Comparison of ENCODE assay signal across 8 cellular contexts in genomic region chr12:104669851-104670337, GRCh38.
DNase-seq lines count a peak whose midpoint lies in the region; ATAC-seq and TF ChIP-seq lines count a peak whose summit lies in the region.

No MANE protein-coding gene starts in this region.

- TF ChIP-seq CTCF in KMS-11 (conservative IDR thresholded peaks at IDR 0.05; ENCODE audit: low read depth, low read length), result no peak
- TF ChIP-seq CTCF in brain microvascular endothelial cell (IDR thresholded peaks at IDR 0.05; ENCODE audit: low read depth, low read length, missing control alignments), result no peak

- peaks cover 77% of the 10 kb centered on the region for H3K4me1 ChIP-seq in KMS-11 (ENCODE audit: low read depth, poor library complexity, severe bottlenecking)
- peaks cover 33 to 34% of the 10 kb centered on the region in 2 donors for H3K4me1 ChIP-seq in mucosa of rectum (ENCODE audit: control insufficient read depth in 2 of 2, insufficient read depth in 2 of 2, low read length in 2 of 2)

- H3K4me3 ChIP-seq in KMS-11 (IDR thresholded peaks at IDR 0.05; ENCODE audit: insufficient read depth, low read depth, low read length) (no peak overlapping the region), mucosa of rectum (ENCODE audit: low read length in 2 of 2) (no peak overlapping the region), brain microvascular endothelial cell (ENCODE audit: low read depth, low read length) (no peak overlapping the region)

- H3K4me2 ChIP-seq in KMS-11, result peak overlapping the region; percentile 99

- peak; percentile 64 for ATAC-seq in GM19463 (IDR thresholded peaks at IDR 0.05; ENCODE audit: unreplicated experiment)

- H3K27me3 ChIP-seq in KMS-11 (ENCODE audit: insufficient read depth, low read depth) (no peaks in the 10 kb centered on the region), mucosa of rectum (ENCODE audit: control insufficient read depth in 2 of 2, insufficient read depth in 2 of 2, low read length in 2 of 2) (no peaks in the 10 kb centered on the region), brain microvascular endothelial cell (replicated peaks) (no peaks in the 10 kb centered on the region)

- in situ Hi-C loops in brain microvascular endothelial cell (cut with HindIII; ENCODE audit: low pct_ligation_motif_present, low sequenced_read_pairs), result no loop called here

- no peak overlapping the region for H2AFZ ChIP-seq in KMS-11 (ENCODE audit: low read depth)

- H3K79me2 ChIP-seq in KMS-11 (ENCODE audit: insufficient read depth, low read depth), result no peaks in the 10 kb centered on the region

- H3K36me3 ChIP-seq in KMS-11 (ENCODE audit: insufficient read depth) (no peaks in the 10 kb centered on the region), mucosa of rectum (ENCODE audit: control insufficient read depth in 2 of 2, insufficient read depth in 2 of 2, low read length in 2 of 2) (no peaks in the 10 kb centered on the region), brain microvascular endothelial cell (replicated peaks) (no peaks in the 10 kb centered on the region)

- H3K9me3 ChIP-seq in mucosa of rectum (ENCODE audit: control insufficient read depth in 2 of 2, low read length in 2 of 2), result no peaks in the 10 kb centered on the region

- H3K27ac ChIP-seq in KMS-11, result peak overlapping the region; percentile 100
- peak overlapping the region; percentile 20 to 24 for H3K27ac ChIP-seq in mucosa of rectum (ENCODE audit: low read depth in 2 of 2, low read length in 2 of 2)
- no peak overlapping the region for H3K27ac ChIP-seq in brain microvascular endothelial cell

- peak overlapping the region; percentile 87; the same call in 1 of the 2 replicates for H3K9ac ChIP-seq in KMS-11
- no peak overlapping the region for H3K9ac ChIP-seq in mucosa of rectum (ENCODE audit: low read depth in 1 of 2, low read length in 2 of 2)

- no peaks in the 10 kb centered on the region for H4K20me1 ChIP-seq in KMS-11 (ENCODE audit: insufficient read depth)

- DNase-seq in AML-193 (lab: John Stamatoyannopoulos, UW) (peak; percentile 79 to 84), astrocyte of the hippocampus (ENCODE audit: low read depth, low spot score) (peak; percentile 32), NCI-H2107 treated with DMSO at 0.1 percent for 48 hours (lab: John Stamatoyannopoulos, UW; ENCODE audit: unreplicated experiment) (no peak), brain microvascular endothelial cell (no peak), midbrain (lab: John Stamatoyannopoulos, UW) (no peak)

Comparison
In these comparisons a context has a peak if more than half of its experiments do, and no peak if none do; other contexts are left out.
1. DNase-seq: peak in AML-193 (2 of 2) and astrocyte of the hippocampus (single experiment); none in NCI-H2107 treated with DMSO at 0.1 percent for 48 hours (single experiment), brain microvascular endothelial cell (single experiment) and midbrain (single experiment).